In genomic region chr1:1407101-1407956, GRCh38 we compare ENCODE assay signal across 8 cellular contexts. TPM values are rescaled to one million over a fixed set of nuclear protein-coding genes. Genes with fewer than 3 reads are reported as not detected.
DNase-seq lines count a peak whose midpoint lies in the region; ATAC-seq, FAIRE-seq and TF ChIP-seq lines count a peak whose summit lies in the region.

MRPL20 (minus strand) TSS chr1:1407293; CDS start chr1:1407217, 76 bp downstream.

- no peaks in the 10 kb centered on the region for H3K9me3 ChIP-seq in HepG2 (ENCODE audit: low read length)

- no peaks in the 10 kb centered on the region for H3K27me3 ChIP-seq in HepG2 (ENCODE audit: control insufficient read depth in 1 of 2, insufficient read depth in 2 of 2, low read length in 2 of 2)

- ATAC-seq in GM19395 (IDR thresholded peaks at IDR 0.05; ENCODE audit: unreplicated experiment), result peak; percentile 90
- ATAC-seq in HG03558 (IDR thresholded peaks at IDR 0.05; ENCODE audit: extremely low read depth, unreplicated experiment), result peak; percentile 83
- peak; percentile 93 for ATAC-seq in HepG2

- peak within 1 kb of the TSS; percentile 84 to 91 for H3K4me3 Mint-ChIP-seq in CD14-positive monocyte

- no peak for TF ChIP-seq CTCF in CD14-positive monocyte (IDR thresholded peaks at IDR 0.05)
- TF ChIP-seq CTCF in HepG2 (CRISPR knock-in tag; IDR thresholded peaks at IDR 0.05), result peak; percentile 28; the same call in 1 of the 2 replicates

- in situ Hi-C loops in HepG2 (cut with HindIII; ENCODE audit: extremely low pct_ligation_motif_present, low pct_unique_long_range_greater_than_20kb), result no loop called here

- H3K79me2 ChIP-seq in HepG2 (ENCODE audit: insufficient read depth, low read length), result peaks cover 38% of the 10 kb centered on the region

- peak; percentile 42; the same call in 1 of the 2 replicates for TF ChIP-seq RAD21 in HepG2 (CRISPR knock-in tag; IDR thresholded peaks at IDR 0.05)

- BruUV-seq in HepG2 (replicated peaks; lab: Mats Ljungman, UMichigan), result no TSS peak

- peak; percentile 95 for DNase-seq in CD14-positive monocyte (ENCODE audit: low spot score)
- DNase-seq in NCI-H748 treated with DMSO at 0.1 percent for 48 hours (lab: John Stamatoyannopoulos, UW), result peak; percentile 22
- peak; percentile 92 to 95 for DNase-seq in activated CD4-positive, alpha-beta T cell treated with anti-CD3 and anti-CD28 coated beads, Interleukin-2, amount 50 U/mL, for 24 hours (ENCODE audit: low read depth in 1 of 2, low spot score in 1 of 2)
- peak; percentile 93 for DNase-seq in dermis blood vessel endothelial cell
- peak; percentile 87 for DNase-seq in HepG2 (ENCODE audit: low spot score)
- peak; percentile 96 for DNase-seq in stimulated activated CD4-positive, alpha-beta T cell treated with anti-CD3 and anti-CD28 coated beads, Interleukin-4, amount 100 ng/mL, for 1 hour

- 0% methylated on average over 14 of the region's 96 CpGs for WGBS in HepG2 (ENCODE audit: low lambda C conversion rate)

- peak within 1 kb of the TSS; percentile 81 to 89 (median 87) for H3K4me3 ChIP-seq in HepG2 (replicated peaks in 1 of 3; ENCODE audit: insufficient read depth in 1 of 3, low read depth in 2 of 3, low read length in 3 of 3)

- H3K36me3 Mint-ChIP-seq in CD14-positive monocyte, result peaks cover 28 to 44% of the 10 kb centered on the region in 2 donors

- peaks cover 47% of the 10 kb centered on the region for H3K4me1 ChIP-seq in HepG2 (ENCODE audit: insufficient read depth, low read length)

- POLR2A ChIA-PET in HepG2 (lab: Yijun Ruan, JAX), result interaction anchor here (0.7 to 12.4 kb wide), 16 partner anchors 9 to 104 kb away, joined by 3 to 355 read pairs (median 4); partner anchors contain the start of genes ANKRD65, AURKAIP1, CCNL2 and VWA1

- peaks cover 21% of the 10 kb centered on the region for H3K4me1 Mint-ChIP-seq in CD14-positive monocyte

- peaks cover 6 to 15% of the 10 kb centered on the region in 2 experiments; a peak in 3 of 5 replicates for H3K36me3 ChIP-seq in HepG2 (replicated peaks in 1 of 2; ENCODE audit: control insufficient read depth in 1 of 2, insufficient read depth in 2 of 2, low read length in 2 of 2)

- no peak within 1 kb of the TSS for H2AFZ ChIP-seq in HepG2 (ENCODE audit: low read length)

- intact Hi-C loops in CD14-positive monocyte (cut with micrococcal nuclease) (no loop called here), HepG2 (cut with micrococcal nuclease; ENCODE audit: unreplicated experiment) (loop anchor here (5.0 kb wide), 1 partner anchor 35 kb away; no protein-coding TSS in a partner anchor)

- peak in 1 of 2 experiments; percentile 87; a peak in 2 of 4 replicates for TF ChIP-seq POLR2A in HepG2 (IDR thresholded peaks at IDR 0.05; ENCODE audit: insufficient read depth in 1 of 2, low read depth in 2 of 2, low read length in 2 of 2)

- H4K20me1 ChIP-seq in HepG2 (ENCODE audit: insufficient read depth, low read length), result peaks cover 20% of the 10 kb centered on the region

- peak within 1 kb of the TSS; percentile 80 to 95 (median 86) for H3K27ac Mint-ChIP-seq in CD14-positive monocyte

- CTCF ChIA-PET in HepG2 (lab: Yijun Ruan, JAX; ENCODE audit: low intra/inter-chr PET ratio, low total read pairs), result interaction anchor here (1.3 kb wide), 1 partner anchor 34 kb away, joined by 3 read pairs; no protein-coding TSS in a partner anchor

- TF ChIP-seq EP300 in HepG2 (IDR thresholded peaks at IDR 0.05; ENCODE audit: low read depth in 2 of 2, low read length in 2 of 2), result peak in 1 of 2 experiments; percentile 40; a peak in 1 of 4 replicates
- 0 out of 2 replicates have a peak, but pooled peaks have one; percentile 27 for TF ChIP-seq EP300 in HepG2 (CRISPR knock-in tag; IDR thresholded peaks at IDR 0.05; ENCODE audit: borderline replicate concordance)

- H3K4me2 ChIP-seq in HepG2 (ENCODE audit: low read depth, low read length), result peak within 1 kb of the TSS; percentile 81

- peak within 1 kb of the TSS; percentile 91 for H3K27ac ChIP-seq in HepG2 (ENCODE audit: extremely low read length, insufficient read depth, low read length)

- H3K9ac ChIP-seq in HepG2 (ENCODE audit: insufficient read depth, low read depth, low read length), result peak within 1 kb of the TSS; percentile 96

- peak; percentile 78 for FAIRE-seq in HepG2 (lab: Jason Lieb, UNC)

- peaks cover 0 to 2% (median 0%) of the 10 kb centered on the region in 3 donors for H3K27me3 Mint-ChIP-seq in CD14-positive monocyte (ENCODE audit: low read depth in 3 of 3)

- peaks cover 4 to 17% (median 10%) of the 10 kb centered on the region in 7 donors for H3K9me3 Mint-ChIP-seq in CD14-positive monocyte

TF ChIP-seq in HepG2, 621 proteins besides CTCF, POLR2A, EP300 and RAD21 (continues in another document):
- TF ChIP-seq ATF3 (CRISPR knock-in tag; IDR thresholded peaks at IDR 0.05) (peak; percentile 66), ZNF512B (CRISPR knock-in tag; IDR thresholded peaks at IDR 0.05; ENCODE audit: borderline replicate concordance) (no peak), ZNF740 (CRISPR knock-in tag; IDR thresholded peaks at IDR 0.05) (0 out of 2 replicates have a peak, but pooled peaks have one; percentile 9), ADNP (CRISPR knock-in tag; IDR thresholded peaks at IDR 0.05) (no peak), THAP8 (CRISPR knock-in tag; IDR thresholded peaks at IDR 0.05; ENCODE audit: borderline replicate concordance) (no peak; the same call in 1 of the 2 replicates), THYN1 (CRISPR knock-in tag; IDR thresholded peaks at IDR 0.05; ENCODE audit: borderline replicate concordance, low read depth) (no peak), FOXO1 (CRISPR knock-in tag; IDR thresholded peaks at IDR 0.05) (peak; percentile 52; the same call in 1 of the 2 replicates), ZSCAN12 (CRISPR knock-in tag; IDR thresholded peaks at IDR 0.05) (no peak), MZF1 (CRISPR knock-in tag; IDR thresholded peaks at IDR 0.05; ENCODE audit: borderline replicate concordance) (no peak), HIVEP1 (CRISPR knock-in tag; IDR thresholded peaks at IDR 0.05) (peak; percentile 64), MIER2 (CRISPR knock-in tag; IDR thresholded peaks at IDR 0.05) (no peak)

RNA-seq across cellular contexts. Expression of gene MRPL20, which starts in this region (rescaled TPM):
- polyA plus RNA-seq in CD14-positive monocyte, result 100 to 1,000 TPM; 156 to 186 TPM
- 98.2 and 102 TPM in 2 replicates for total RNA-seq in dermis blood vessel endothelial cell
- total RNA-seq in HepG2 (2016; rRNA removed; fragmentation: Illumina TruSeq; extraction: Trizol), result 127 and 175 TPM in 2 replicates
- 95.7 and 120 TPM in 2 replicates for total RNA-seq in HepG2 (2016; cell fraction: cytosol; rRNA removed; fragmentation: Illumina TruSeq; extraction: Trizol; ENCODE audit: low read depth)
- 134 and 183 TPM in 2 replicates for total RNA-seq in HepG2 (2016; cell fraction: insoluble cytoplasmic fraction; rRNA removed; fragmentation: Illumina TruSeq; extraction: Trizol)
- total RNA-seq in HepG2 (2016; cell fraction: membrane; rRNA removed; fragmentation: Illumina TruSeq; extraction: Trizol), result 123 and 133 TPM in 2 replicates
- 46.7 and 58.9 TPM in 2 replicates for total RNA-seq in HepG2 (2016; cell fraction: nucleus; rRNA removed; fragmentation: Illumina TruSeq; extraction: Trizol)
- polyA plus RNA-seq in HepG2 (2011; rRNA removed), result 59.0 and 59.2 TPM in 2 replicates
- 66.2 and 67.4 TPM in 2 replicates for polyA plus RNA-seq in HepG2 (2011; cell fraction: cytosol; rRNA removed)
- 66.3 and 68.1 TPM in 2 replicates for polyA plus RNA-seq in HepG2 (2011; cell fraction: nucleus; rRNA removed)
- 76.2 and 77.0 TPM in 2 replicates for polyA plus RNA-seq in HepG2 (2012)
- polyA plus RNA-seq in HepG2 (2016; cell fraction: cytosol; fragmentation: Illumina TruSeq; extraction: Trizol; ENCODE audit: low read depth), result 118 and 143 TPM in 2 replicates
- polyA plus RNA-seq in HepG2 (2016; cell fraction: insoluble cytoplasmic fraction; fragmentation: Illumina TruSeq; extraction: Trizol; ENCODE audit: low read depth), result 188 and 207 TPM in 2 replicates
- polyA plus RNA-seq in HepG2 (2016; cell fraction: membrane; fragmentation: Illumina TruSeq; extraction: Trizol; ENCODE audit: low read depth), result 122 and 127 TPM in 2 replicates
- polyA plus RNA-seq in HepG2 (2016; cell fraction: nucleus; fragmentation: Illumina TruSeq; extraction: Trizol; ENCODE audit: insufficient read depth, low read depth), result 127 and 138 TPM in 2 replicates
- polyA minus RNA-seq in HepG2 (2011; rRNA and poly(A)+ RNA removed; ENCODE audit: low replicate concordance), result 58.2 and 96.6 TPM in 2 replicates
- polyA minus RNA-seq in HepG2 (2011; cell fraction: cytosol; rRNA and poly(A)+ RNA removed), result 26.2 and 30.6 TPM in 2 replicates
- polyA minus RNA-seq in HepG2 (2011; cell fraction: nucleus; rRNA and poly(A)+ RNA removed), result 29.2 and 39.5 TPM in 2 replicates

Comparison
In these comparisons a context has a peak if more than half of its experiments do, and no peak if none do; other contexts are left out.
1. Peak in every context shown above with its lines: DNase-seq, ATAC-seq, H3K4me3 ChIP-seq and H3K27ac ChIP-seq.
2. DNase-seq: peak in every context shown above with its lines; median percentile 96 in stimulated activated CD4-positive, alpha-beta T cell treated with anti-CD3 and anti-CD28 coated beads, Interleukin-4, amount 100 ng/mL, for 1 hour; 95 in CD14-positive monocyte; 94 in activated CD4-positive, alpha-beta T cell treated with anti-CD3 and anti-CD28 coated beads, Interleukin-2, amount 50 U/mL, for 24 hours; 93 in dermis blood vessel endothelial cell; 87 in HepG2; 22 in NCI-H748 treated with DMSO at 0.1 percent for 48 hours.